13 cellular contexts compared by ENCODE assay signal in the genomic region with DNA sequence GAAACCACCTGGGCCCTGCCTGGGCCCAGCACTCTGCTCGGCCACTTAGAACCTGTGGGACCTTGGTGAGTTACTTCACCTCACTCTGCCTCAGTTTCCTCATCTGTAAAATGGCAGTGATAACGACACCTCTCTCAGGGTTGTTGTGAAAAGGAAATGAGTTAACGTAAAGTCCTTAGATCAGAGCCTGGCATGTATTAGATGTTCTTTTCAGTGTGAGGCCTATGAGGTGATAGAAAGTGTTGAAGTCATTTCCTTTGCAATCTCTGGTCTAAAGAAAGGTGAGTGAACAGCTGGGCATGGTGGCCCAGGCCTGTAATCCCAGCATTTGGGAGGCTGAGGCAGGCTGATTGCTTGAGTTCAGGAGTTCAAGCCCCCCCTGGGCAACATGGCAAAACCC. TPM values are rescaled to one million over a fixed set of nuclear protein-coding genes. Genes with fewer than 3 reads are reported as not detected.
DNase-seq lines count a peak whose midpoint lies in the region; ATAC-seq and TF ChIP-seq lines count a peak whose summit lies in the region.
"Had no signal": no experiment of that assay in that cellular context is flagged by ENCODE, and none has a peak within 500 bp of the region (broad histone marks: within the 10 kb centered on the region; RNA-seq: fewer than 3 reads in every experiment).

No MANE protein-coding gene starts in this region.

- peak overlapping the region; percentile 93 for H3K27ac Mint-ChIP-seq in activated naive CD4-positive, alpha-beta T cell treated with anti-CD3 and anti-CD28 coated beads for 36 hours
- peak overlapping the region; percentile 88 for H3K27ac Mint-ChIP-seq in activated naive CD8-positive, alpha-beta T cell treated with anti-CD3 and anti-CD28 coated beads for 36 hours
- H3K27ac Mint-ChIP-seq in stimulated activated naive CD8-positive, alpha-beta T cell treated with anti-CD3 and anti-CD28 coated beads, Interleukin-15, amount 100 ng/mL, for 72 hours: peak overlapping the region; percentile 94 to 98
- H3K27ac Mint-ChIP-seq: activated B cell treated with CpG ODN at 0.5 μM for 24 hours had no signal

- peaks cover 7% of the 10 kb centered on the region for H3K36me3 ChIP-seq in upper lobe of right lung

- peaks cover 26% of the 10 kb centered on the region for H3K36me3 Mint-ChIP-seq in activated naive CD4-positive, alpha-beta T cell treated with anti-CD3 and anti-CD28 coated beads for 36 hours (ENCODE audit: low read depth)
- peaks cover 32% of the 10 kb centered on the region for H3K36me3 Mint-ChIP-seq in activated naive CD8-positive, alpha-beta T cell treated with anti-CD3 and anti-CD28 coated beads for 36 hours

- CTCF ChIA-PET in activated naive CD4-positive, alpha-beta T cell treated with anti-CD3 and anti-CD28 coated beads for 36 hours (lab: Charles Lee): interaction anchor here (0.5 to 6.1 kb wide), 17 partner anchors 9 to 225 kb away, joined by 3 to 54 read pairs (median 5); partner anchors contain the start of gene KSR1

- peaks cover 27% of the 10 kb centered on the region for H3K4me1 ChIP-seq in upper lobe of right lung

- H3K9me3 Mint-ChIP-seq in activated naive CD4-positive, alpha-beta T cell treated with anti-CD3 and anti-CD28 coated beads for 36 hours: no peaks in the 10 kb centered on the region
- peaks cover 2% of the 10 kb centered on the region for H3K9me3 Mint-ChIP-seq in activated naive CD8-positive, alpha-beta T cell treated with anti-CD3 and anti-CD28 coated beads for 36 hours
- no peaks in the 10 kb centered on the region for H3K9me3 Mint-ChIP-seq in stimulated activated naive CD8-positive, alpha-beta T cell treated with anti-CD3 and anti-CD28 coated beads, Interleukin-15, amount 100 ng/mL, for 72 hours
- H3K9me3 Mint-ChIP-seq: activated B cell treated with CpG ODN at 0.5 μM for 24 hours had no signal

- H3K27me3 ChIP-seq in upper lobe of right lung: no peaks in the 10 kb centered on the region
- H3K27me3 ChIP-seq: esophagus muscularis mucosa had no signal

- ATAC-seq in HG02798 (IDR thresholded peaks at IDR 0.05; ENCODE audit: poor library complexity, unreplicated experiment): peak; percentile 15
- ATAC-seq in stimulated activated naive CD8-positive, alpha-beta T cell treated with anti-CD3 and anti-CD28 coated beads, Interleukin-15, amount 100 ng/mL, for 72 hours: peak; percentile 71
- ATAC-seq in upper lobe of right lung: no peak
- no peak for ATAC-seq in HG03097 (IDR thresholded peaks at IDR 0.05; ENCODE audit: low FRiP score, unreplicated experiment)

- intact Hi-C loops in activated naive CD4-positive, alpha-beta T cell treated with anti-CD3 and anti-CD28 coated beads for 36 hours (cut with micrococcal nuclease): loop anchor here (1.0 kb wide), 3 partner anchors 35 to 123 kb away; partner anchors contain the start of gene KSR1
- intact Hi-C loops in upper lobe of right lung (cut with DNase I): no loop called here

- H3K4me3 ChIP-seq in upper lobe of right lung: no peak overlapping the region
- H3K4me3 ChIP-seq: esophagus muscularis mucosa had no signal

- H3K4me1 Mint-ChIP-seq in activated naive CD4-positive, alpha-beta T cell treated with anti-CD3 and anti-CD28 coated beads for 36 hours (ENCODE audit: low read depth): peaks cover 61% of the 10 kb centered on the region
- peaks cover 52% of the 10 kb centered on the region for H3K4me1 Mint-ChIP-seq in activated naive CD8-positive, alpha-beta T cell treated with anti-CD3 and anti-CD28 coated beads for 36 hours
- peaks cover 79% of the 10 kb centered on the region for H3K4me1 Mint-ChIP-seq in stimulated activated naive CD8-positive, alpha-beta T cell treated with anti-CD3 and anti-CD28 coated beads, Interleukin-15, amount 100 ng/mL, for 72 hours

- H3K4me3 Mint-ChIP-seq in activated naive CD4-positive, alpha-beta T cell treated with anti-CD3 and anti-CD28 coated beads for 36 hours: peak overlapping the region; percentile 11
- H3K4me3 Mint-ChIP-seq in activated naive CD8-positive, alpha-beta T cell treated with anti-CD3 and anti-CD28 coated beads for 36 hours: peak overlapping the region; percentile 25
- peak overlapping the region; percentile 73 to 77 for H3K4me3 Mint-ChIP-seq in stimulated activated naive CD8-positive, alpha-beta T cell treated with anti-CD3 and anti-CD28 coated beads, Interleukin-15, amount 100 ng/mL, for 72 hours
- H3K4me3 Mint-ChIP-seq: activated B cell treated with CpG ODN at 0.5 μM for 24 hours had no signal

- peak; percentile 49 for DNase-seq in activated naive CD4-positive, alpha-beta T cell treated with anti-CD3 and anti-CD28 coated beads for 36 hours
- no peak for DNase-seq in activated naive CD4-positive, alpha-beta T cell treated with anti-CD3 and anti-CD28 coated beads, Interleukin-2, amount 50 U/mL, for 16 hours
- DNase-seq in activated naive CD8-positive, alpha-beta T cell treated with anti-CD3 and anti-CD28 coated beads for 36 hours: no peak
- DNase-seq in stimulated activated naive CD8-positive, alpha-beta T cell treated with anti-CD3 and anti-CD28 coated beads, Interleukin-15, amount 100 ng/mL, for 72 hours: peak in 1 of 2 donors; percentile 34
- DNase-seq in occipital lobe (lab: John Stamatoyannopoulos, UW) (no peak), upper lobe of right lung (no peak)
- DNase-seq: ACHN, activated B cell treated with CpG ODN at 0.5 μM for 24 hours, activated gamma-delta T cell, MM.1S had no signal

- no peak overlapping the region for H3K27ac ChIP-seq in upper lobe of right lung
- H3K27ac ChIP-seq: esophagus muscularis mucosa had no signal

- H3K27me3 Mint-ChIP-seq in activated naive CD4-positive, alpha-beta T cell treated with anti-CD3 and anti-CD28 coated beads for 36 hours (ENCODE audit: low read depth): no peaks in the 10 kb centered on the region
- H3K27me3 Mint-ChIP-seq in activated naive CD8-positive, alpha-beta T cell treated with anti-CD3 and anti-CD28 coated beads for 36 hours: no peaks in the 10 kb centered on the region
- H3K27me3 Mint-ChIP-seq in stimulated activated naive CD8-positive, alpha-beta T cell treated with anti-CD3 and anti-CD28 coated beads, Interleukin-15, amount 100 ng/mL, for 72 hours: no peaks in the 10 kb centered on the region
- H3K27me3 Mint-ChIP-seq: activated B cell treated with CpG ODN at 0.5 μM for 24 hours had no signal

- no peaks in the 10 kb centered on the region for H3K9me3 ChIP-seq in upper lobe of right lung
- H3K9me3 ChIP-seq: esophagus muscularis mucosa had no signal

- TF ChIP-seq CTCF in upper lobe of right lung (IDR thresholded peaks at IDR 0.05): no peak

RNA-seq across cellular contexts. Expression of gene LGALS9, which starts 51.7 kb away (rescaled TPM):
- total RNA-seq in activated naive CD4-positive, alpha-beta T cell treated with anti-CD3 and anti-CD28 coated beads for 36 hours: 10 to 100 TPM; 80.2 to 81.1 TPM
- total RNA-seq in activated naive CD8-positive, alpha-beta T cell treated with anti-CD3 and anti-CD28 coated beads for 36 hours: 10 to 100 TPM; 25.1 to 25.3 TPM
- 1.9 TPM for total RNA-seq in occipital lobe
- total RNA-seq in upper lobe of right lung: 185 TPM

Comparison
In these comparisons a context has a peak if more than half of its experiments do, and no peak if none do; other contexts are left out.
1. H3K4me3 Mint-ChIP-seq: peak in every context shown above with its lines; median percentile 75 in stimulated activated naive CD8-positive, alpha-beta T cell treated with anti-CD3 and anti-CD28 coated beads, Interleukin-15, amount 100 ng/mL, for 72 hours; 25 in activated naive CD8-positive, alpha-beta T cell treated with anti-CD3 and anti-CD28 coated beads for 36 hours; 11 in activated naive CD4-positive, alpha-beta T cell treated with anti-CD3 and anti-CD28 coated beads for 36 hours.
2. ATAC-seq: peak in HG02798 (single experiment) and stimulated activated naive CD8-positive, alpha-beta T cell treated with anti-CD3 and anti-CD28 coated beads, Interleukin-15, amount 100 ng/mL, for 72 hours (single experiment); none in upper lobe of right lung (single experiment) and HG03097 (single experiment).
3. Peak in every context shown above with its lines, with median percentiles within 50 percentile points of each other: H3K27ac Mint-ChIP-seq.